ENCODE assay signal across 27 cellular contexts in genomic region chr3:97001611-97002010, GRCh38.
A peak's percentile ranks its signal among the peaks of the same experiment; 100 is the strongest.
DNase-seq lines count a peak whose midpoint lies in the region; ATAC-seq and TF ChIP-seq lines count a peak whose summit lies in the region.
"Had no signal": no experiment of that assay in that cellular context is flagged by ENCODE, and none has a peak within 500 bp of the region (broad histone marks: within the 10 kb centered on the region; RNA-seq: fewer than 3 reads in every experiment).

No MANE protein-coding gene starts in this region.

- no peak overlapping the region for H3K4me3 ChIP-seq in sigmoid colon
- H3K4me3 ChIP-seq: A549; BLaER1; BLaER1 treated with 17β-estradiol and CSF1 and Interleukin-3, amounts not matched to agents 10 nM and 100 nM had no signal

- no peak for DNase-seq in sigmoid colon
- DNase-seq: 8988T; ACHN; AML-193; BE2C; C1 segment of cervical spinal cord; Caco-2; Calu3; CD4-positive, alpha-beta memory T cell; CD4-positive, alpha-beta T cell; CD4-positive, CD25-positive, alpha-beta regulatory T cell; CD8-positive, alpha-beta memory T cell; CD8-positive, alpha-beta T cell; COR-L47; DMS 273 treated with DMSO at 0.1 percent for 48 hours; DMS153; DMS53; DMS79; DMS79 treated with DMSO at 0.1 percent for 48 hours; DND-41; EL had no signal

- H3K9me3 ChIP-seq in sigmoid colon: peaks cover 0 to 4% (median 1%) of the 10 kb centered on the region in 4 donors
- H3K9me3 ChIP-seq: A549, BE2C, BLaER1, Caco-2 had no signal

- no peaks in the 10 kb centered on the region for H3K27me3 ChIP-seq in sigmoid colon
- H3K27me3 ChIP-seq: BE2C; BLaER1; BLaER1 treated with 17β-estradiol and CSF1 and Interleukin-3, amounts not matched to agents 10 nM and 100 nM had no signal

- H3K36me3 ChIP-seq in sigmoid colon: no peaks in the 10 kb centered on the region
- H3K36me3 ChIP-seq: BE2C; BLaER1; BLaER1 treated with 17β-estradiol and CSF1 and Interleukin-3, amounts not matched to agents 10 nM and 100 nM had no signal

- peaks cover 0 to 38% (median 7%) of the 10 kb centered on the region in 4 donors for H3K4me1 ChIP-seq in sigmoid colon
- H3K4me1 ChIP-seq: A549, BE2C, BLaER1, Caco-2 had no signal

- WGBS in sigmoid colon, 2 donors: 72 to 89% methylated on average over 1 of the region's 1 CpG

- no peak for TF ChIP-seq CTCF in sigmoid colon (IDR thresholded peaks at IDR 0.05)

- ATAC-seq in HG03469 (IDR thresholded peaks at IDR 0.05; ENCODE audit: unreplicated experiment): no peak
- ATAC-seq: A549; CD8-positive, alpha-beta T cell had no signal

- peak overlapping the region in 2 of 4 donors; percentile 22 to 51 for H3K27ac ChIP-seq in sigmoid colon
- H3K27ac ChIP-seq: 22Rv1; A549; BLaER1; BLaER1 treated with 17β-estradiol and CSF1 and Interleukin-3, amounts not matched to agents 10 nM and 100 nM; C4-2B had no signal

- TF ChIP-seq EP300 in sigmoid colon (IDR thresholded peaks at IDR 0.05): peak; percentile 33 to 76 (median 47)

- TF ChIP-seq POLR2A in sigmoid colon (IDR thresholded peaks at IDR 0.05): no peak

- intact Hi-C loops in sigmoid colon (cut with DNase I): no loop called here
